In the genomic region with DNA sequence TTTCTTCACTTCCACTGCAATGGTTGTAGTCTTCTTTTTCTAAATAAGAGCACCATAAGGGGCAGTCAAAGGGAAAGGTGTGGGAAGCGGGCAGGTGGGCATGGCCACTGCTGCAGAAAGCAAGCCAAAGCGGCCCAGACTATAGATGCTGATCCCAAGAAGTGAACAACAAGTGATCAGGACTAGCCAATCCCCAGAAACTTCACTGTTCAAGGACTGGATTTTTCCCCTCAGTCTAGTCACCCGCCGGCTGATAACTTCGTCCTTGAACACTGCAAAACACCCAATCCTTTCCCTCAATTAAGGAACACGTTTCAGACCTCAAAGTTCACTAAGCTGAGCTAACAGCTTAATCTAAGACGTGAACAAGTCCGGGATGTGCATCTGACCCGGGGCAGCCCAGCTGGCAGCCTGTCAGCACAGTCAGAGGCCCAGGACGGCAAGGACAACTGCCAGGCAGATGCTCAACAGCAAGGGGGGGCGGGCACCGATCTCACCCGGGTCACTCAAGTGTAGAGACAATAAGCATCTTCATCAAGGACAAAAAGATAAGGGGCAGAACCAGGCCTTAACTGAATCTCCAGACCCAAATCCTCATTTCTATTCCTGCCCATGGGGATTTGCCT, we compare ENCODE assay signal across 18 cellular contexts. TPM values are rescaled to one million over a fixed set of nuclear protein-coding genes. Genes with fewer than 3 reads are reported as not detected.
DNase-seq lines count a peak whose midpoint lies in the region; ATAC-seq and TF ChIP-seq lines count a peak whose summit lies in the region.
"Had no signal": no experiment of that assay in that cellular context is flagged by ENCODE, and none has a peak within 500 bp of the region (broad histone marks: within the 10 kb centered on the region; RNA-seq: fewer than 3 reads in every experiment).

No MANE protein-coding gene starts in this region.

- no peak overlapping the region for H3K4me2 ChIP-seq in osteoblast (ENCODE audit: insufficient read depth, low read length)

- no peaks in the 10 kb centered on the region for H3K9me3 ChIP-seq in adrenal gland (replicated peaks in 1 of 3)
- H3K9me3 ChIP-seq in osteoblast (ENCODE audit: low read depth, low read length), result no peaks in the 10 kb centered on the region
- H3K9me3 ChIP-seq: BE2C had no signal

- no peak for TF ChIP-seq POLR2A in adrenal gland (IDR thresholded peaks at IDR 0.05)

- peak overlapping the region; percentile 45 to 71 (median 55) for H3K27ac ChIP-seq in adrenal gland
- H3K27ac ChIP-seq in osteoblast (ENCODE audit: low read depth, low read length), result no peak overlapping the region
- H3K27ac ChIP-seq in substantia nigra (ENCODE audit: low read depth, low read length, poor library complexity, severe bottlenecking), result peak overlapping the region; percentile 60

- TF ChIP-seq CTCF in adrenal gland (IDR thresholded peaks at IDR 0.05) (no peak), osteoblast (IDR thresholded peaks at IDR 0.05; ENCODE audit: extremely low read depth, low read depth, low read length) (no peak)

- H3K4me1 ChIP-seq in adrenal gland (replicated peaks in 1 of 2) (peaks cover 4 to 14% of the 10 kb centered on the region in 2 donors), osteoblast (ENCODE audit: insufficient read depth, low read length) (no peaks in the 10 kb centered on the region)
- H3K4me1 ChIP-seq: BE2C had no signal

- H3K27me3 ChIP-seq in adrenal gland (no peaks in the 10 kb centered on the region), osteoblast (ENCODE audit: insufficient read depth, low read length) (no peaks in the 10 kb centered on the region)
- H3K27me3 ChIP-seq: BE2C had no signal

- H3K4me3 ChIP-seq in adrenal gland (no peak overlapping the region), osteoblast (ENCODE audit: insufficient read depth, low read length) (no peak overlapping the region)

- peak; percentile 85 to 98 (median 94) for DNase-seq in adrenal gland
- no peak for DNase-seq in left colon
- DNase-seq in osteoblast (ENCODE audit: insufficient read length, low spot score, missing footprints), result peak; percentile 42
- DNase-seq in substantia nigra (lab: John Stamatoyannopoulos, UW), result peak in 8 of 49 donors; percentile 7 to 49 (median 23)
- no peak for DNase-seq in activated CD4-positive, alpha-beta T cell treated with anti-CD3 and anti-CD28 coated beads, Interleukin-2, amount 50 U/mL, for 4 hours
- DNase-seq in stimulated activated CD4-positive, alpha-beta T cell treated with anti-CD3 and anti-CD28 coated beads, Interleukin-4, amount 100 ng/mL, for 1 hour, result no peak
- DNase-seq: BE2C; CD4-positive, alpha-beta memory T cell; DND-41; GDM1; GOT3; HFFc6; MV-4-11; NCI-H1436 treated with DMSO at 0.1 percent for 48 hours; NCI-H2081; NCI-H2227 treated with DMSO at 0.1 percent for 48 hours; NCI-H526 treated with DMSO at 0.1 percent for 48 hours had no signal

- no peak overlapping the region for H2AFZ ChIP-seq in osteoblast (ENCODE audit: low read length)

- intact Hi-C loops in adrenal gland (cut with DNase I) (no loop called here), left colon (cut with DNase I, micrococcal nuclease) (no loop called here)

- 37 to 58% (median 50%) methylated on average over 13 of the region's 13 CpGs for WGBS in adrenal gland, 4 donors

- ATAC-seq in left colon, result peak; percentile 20
- no peak for ATAC-seq in GM18861 (IDR thresholded peaks at IDR 0.05; ENCODE audit: unreplicated experiment)

- peaks cover 88% of the 10 kb centered on the region for H3K79me2 ChIP-seq in osteoblast (ENCODE audit: insufficient read depth, low read length)

- H3K36me3 ChIP-seq in adrenal gland (replicated peaks in 1 of 2) (peaks cover 0 to 99% of the 10 kb centered on the region in 2 donors), osteoblast (ENCODE audit: insufficient read depth, low read length) (peaks cover 98% of the 10 kb centered on the region)

- H4K20me1 ChIP-seq in osteoblast (ENCODE audit: insufficient read depth, low read length), result peaks cover 77% of the 10 kb centered on the region

RNA-seq across cellular contexts. Expression of gene HDLBP, which starts 59.8 kb away (rescaled TPM):
- total RNA-seq in adrenal gland, result 100 to 1,000 TPM; 357 to 648 (median 498) TPM
- 100 to 1,000 TPM; 295 to 880 (median 378) TPM for polyA plus RNA-seq in adrenal gland
- total RNA-seq in left colon, result 100 to 1,000 TPM; 390 to 417 TPM
- total RNA-seq in osteoblast, result 1,414 and 1,418 TPM in 2 replicates

Comparison
In these comparisons a context has a peak if more than half of its experiments do, and no peak if none do; other contexts are left out.
1. DNase-seq: peak in adrenal gland (7 of 7) and osteoblast (single experiment); none in left colon (0 of 2), activated CD4-positive, alpha-beta T cell treated with anti-CD3 and anti-CD28 coated beads, Interleukin-2, amount 50 U/mL, for 4 hours (0 of 2) and stimulated activated CD4-positive, alpha-beta T cell treated with anti-CD3 and anti-CD28 coated beads, Interleukin-4, amount 100 ng/mL, for 1 hour (single experiment).